In the genomic region with DNA sequence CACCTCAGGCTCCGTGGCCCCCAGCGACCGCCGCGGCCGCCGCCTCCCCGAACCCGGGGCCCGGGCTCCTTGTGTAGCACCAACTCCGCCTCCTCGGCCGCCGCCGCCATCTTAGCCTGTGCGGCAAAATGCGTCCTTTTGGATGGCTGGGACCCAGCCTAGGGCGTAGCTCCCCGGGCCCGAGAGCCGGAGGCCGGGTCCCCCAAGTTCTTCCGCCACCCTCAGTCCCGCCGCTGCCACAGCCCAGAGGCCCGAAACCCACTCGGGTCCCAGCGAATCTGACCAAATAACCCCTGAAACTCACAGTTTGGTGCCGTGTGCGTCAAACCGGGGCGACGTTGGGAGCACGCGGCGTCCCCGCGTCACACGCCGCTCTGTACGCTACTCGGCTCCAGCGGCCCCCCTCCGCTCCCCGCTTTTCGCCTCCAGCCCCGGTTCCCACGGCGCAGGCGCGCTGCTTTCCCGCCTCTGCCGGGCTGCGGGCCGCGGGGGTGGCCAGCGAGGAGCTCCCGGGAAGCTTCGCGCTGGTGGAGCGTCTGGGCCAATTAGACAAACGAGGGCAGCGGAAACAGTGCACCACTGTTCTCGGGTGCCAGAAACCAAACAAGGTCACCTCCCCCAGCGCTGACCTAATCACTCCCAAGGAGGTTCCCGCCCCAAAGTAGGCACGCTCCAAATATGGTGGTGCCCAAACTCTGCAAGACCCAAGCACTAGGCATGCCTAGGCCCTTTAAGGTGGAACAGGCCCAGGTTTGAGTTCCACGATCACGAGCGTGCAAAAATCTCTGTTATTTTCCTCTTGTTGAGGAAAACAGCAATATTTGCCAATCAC, we compare ENCODE assay signal across 1 cellular context.
TF ChIP-seq lines count a peak whose summit lies in the region.

A gene (minus strand): TSS at position 350 of the 832 bp plus-strand sequence. CDS start 39,682 bp downstream, outside the sequence.

TF ChIP-seq in HepG2, 621 proteins besides CTCF, POLR2A, EP300 and RAD21 (continued from another document and continues in another):
- TF ChIP-seq, protein P1, sequence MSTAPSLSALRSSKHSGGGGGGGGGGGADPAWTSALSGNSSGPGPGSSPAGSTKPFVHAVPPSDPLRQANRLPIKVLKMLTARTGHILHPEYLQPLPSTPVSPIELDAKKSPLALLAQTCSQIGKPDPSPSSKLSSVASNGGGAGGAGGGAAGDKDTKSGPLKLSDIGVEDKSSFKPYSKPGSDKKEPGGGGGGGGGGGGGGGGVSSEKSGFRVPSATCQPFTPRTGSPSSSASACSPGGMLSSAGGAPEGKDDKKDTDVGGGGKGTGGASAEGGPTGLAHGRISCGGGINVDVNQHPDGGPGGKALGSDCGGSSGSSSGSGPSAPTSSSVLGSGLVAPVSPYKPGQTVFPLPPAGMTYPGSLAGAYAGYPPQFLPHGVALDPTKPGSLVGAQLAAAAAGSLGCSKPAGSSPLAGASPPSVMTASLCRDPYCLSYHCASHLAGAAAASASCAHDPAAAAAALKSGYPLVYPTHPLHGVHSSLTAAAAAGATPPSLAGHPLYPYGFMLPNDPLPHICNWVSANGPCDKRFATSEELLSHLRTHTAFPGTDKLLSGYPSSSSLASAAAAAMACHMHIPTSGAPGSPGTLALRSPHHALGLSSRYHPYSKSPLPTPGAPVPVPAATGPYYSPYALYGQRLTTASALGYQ (CRISPR knock-in tag; IDR thresholded peaks at IDR 0.05): no peak; the same call in 1 of the 2 replicates
- 0 out of 2 replicates have a peak, but pooled peaks have one; percentile 68 for TF ChIP-seq ZNF44 (CRISPR knock-in tag; IDR thresholded peaks at IDR 0.05)
- TF ChIP-seq ZC3H4 (CRISPR knock-in tag; IDR thresholded peaks at IDR 0.05; ENCODE audit: borderline replicate concordance): no peak
- TF ChIP-seq, protein P2, sequence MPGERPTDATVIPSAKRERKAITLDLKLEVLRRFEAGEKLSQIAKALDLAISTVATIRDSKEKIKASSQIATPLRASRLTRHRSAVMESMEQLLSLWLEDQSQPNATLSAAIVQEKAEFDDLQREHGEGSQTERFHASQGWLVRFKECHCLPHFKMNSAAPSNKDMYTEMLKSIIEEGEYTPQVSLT (CRISPR knock-in tag; IDR thresholded peaks at IDR 0.05; ENCODE audit: borderline replicate concordance, low read depth): no peak
- peak; percentile 92 for TF ChIP-seq REPIN1 (CRISPR knock-in tag; IDR thresholded peaks at IDR 0.05; ENCODE audit: borderline replicate concordance, low read depth)
- TF ChIP-seq, protein P3, sequence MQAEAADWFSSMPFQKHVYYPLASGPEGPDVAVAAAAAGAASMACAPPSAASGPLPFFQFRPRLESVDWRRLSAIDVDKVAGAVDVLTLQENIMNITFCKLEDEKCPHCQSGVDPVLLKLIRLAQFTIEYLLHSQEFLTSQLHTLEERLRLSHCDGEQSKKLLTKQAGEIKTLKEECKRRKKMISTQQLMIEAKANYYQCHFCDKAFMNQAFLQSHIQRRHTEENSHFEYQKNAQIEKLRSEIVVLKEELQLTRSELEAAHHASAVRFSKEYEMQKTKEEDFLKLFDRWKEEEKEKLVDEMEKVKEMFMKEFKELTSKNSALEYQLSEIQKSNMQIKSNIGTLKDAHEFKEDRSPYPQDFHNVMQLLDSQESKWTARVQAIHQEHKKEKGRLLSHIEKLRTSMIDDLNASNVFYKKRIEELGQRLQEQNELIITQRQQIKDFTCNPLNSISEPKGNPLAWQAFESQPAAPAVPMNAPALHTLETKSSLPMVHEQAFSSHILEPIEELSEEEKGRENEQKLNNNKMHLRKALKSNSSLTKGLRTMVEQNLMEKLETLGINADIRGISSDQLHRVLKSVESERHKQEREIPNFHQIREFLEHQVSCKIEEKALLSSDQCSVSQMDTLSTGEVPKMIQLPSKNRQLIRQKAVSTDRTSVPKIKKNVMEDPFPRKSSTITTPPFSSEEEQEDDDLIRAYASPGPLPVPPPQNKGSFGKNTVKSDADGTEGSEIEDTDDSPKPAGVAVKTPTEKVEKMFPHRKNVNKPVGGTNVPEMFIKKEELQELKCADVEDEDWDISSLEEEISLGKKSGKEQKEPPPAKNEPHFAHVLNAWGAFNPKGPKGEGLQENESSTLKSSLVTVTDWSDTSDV (CRISPR knock-in tag; IDR thresholded peaks at IDR 0.05): peak; percentile 72; the same call in 1 of the 2 replicates
- no peak for TF ChIP-seq ZNF484 (CRISPR knock-in tag; IDR thresholded peaks at IDR 0.05; ENCODE audit: borderline replicate concordance, low read depth)
- peak; percentile 87 for TF ChIP-seq TBX2 (CRISPR knock-in tag; IDR thresholded peaks at IDR 0.05; ENCODE audit: borderline replicate concordance)
- no peak for TF ChIP-seq POLR2AphosphoS2 (IDR thresholded peaks at IDR 0.05; ENCODE audit: low read depth, low read length)
- peak; percentile 98 for TF ChIP-seq ZNF274 (CRISPR knock-in tag; IDR thresholded peaks at IDR 0.05)
- TF ChIP-seq EEA1 (CRISPR knock-in tag; IDR thresholded peaks at IDR 0.05; ENCODE audit: borderline replicate concordance): peak; percentile 73; the same call in 1 of the 2 replicates
- TF ChIP-seq AKAP8 (CRISPR knock-in tag; IDR thresholded peaks at IDR 0.05): no peak; the same call in 1 of the 2 replicates
- no peak for TF ChIP-seq ZNF180 (CRISPR knock-in tag; IDR thresholded peaks at IDR 0.05; ENCODE audit: borderline replicate concordance, low read depth)
- no peak for TF ChIP-seq NR3C1 (CRISPR knock-in tag; IDR thresholded peaks at IDR 0.05)
- TF ChIP-seq, protein P4, sequence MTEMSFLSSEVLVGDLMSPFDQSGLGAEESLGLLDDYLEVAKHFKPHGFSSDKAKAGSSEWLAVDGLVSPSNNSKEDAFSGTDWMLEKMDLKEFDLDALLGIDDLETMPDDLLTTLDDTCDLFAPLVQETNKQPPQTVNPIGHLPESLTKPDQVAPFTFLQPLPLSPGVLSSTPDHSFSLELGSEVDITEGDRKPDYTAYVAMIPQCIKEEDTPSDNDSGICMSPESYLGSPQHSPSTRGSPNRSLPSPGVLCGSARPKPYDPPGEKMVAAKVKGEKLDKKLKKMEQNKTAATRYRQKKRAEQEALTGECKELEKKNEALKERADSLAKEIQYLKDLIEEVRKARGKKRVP (CRISPR knock-in tag; IDR thresholded peaks at IDR 0.05): no peak
- peak; percentile 97 for TF ChIP-seq RNF2 (conservative IDR thresholded peaks at IDR 0.05; ENCODE audit: low read depth)
- peak; percentile 56; the same call in 1 of the 2 replicates for TF ChIP-seq ZNF333 (CRISPR knock-in tag; IDR thresholded peaks at IDR 0.05; ENCODE audit: borderline replicate concordance)
- TF ChIP-seq ZFY (CRISPR knock-in tag; IDR thresholded peaks at IDR 0.05): peak; percentile 93
- TF ChIP-seq MED8 (CRISPR knock-in tag; IDR thresholded peaks at IDR 0.05; ENCODE audit: insufficient replicate concordance): no peak
- peak; percentile 92 for TF ChIP-seq AGO2 (optimal IDR thresholded peaks at IDR 0.05; ENCODE audit: low read depth, low read length)
- TF ChIP-seq ZSCAN20 (CRISPR knock-in tag; IDR thresholded peaks at IDR 0.05; ENCODE audit: borderline replicate concordance): peak; percentile 94
- TF ChIP-seq, protein P5, sequence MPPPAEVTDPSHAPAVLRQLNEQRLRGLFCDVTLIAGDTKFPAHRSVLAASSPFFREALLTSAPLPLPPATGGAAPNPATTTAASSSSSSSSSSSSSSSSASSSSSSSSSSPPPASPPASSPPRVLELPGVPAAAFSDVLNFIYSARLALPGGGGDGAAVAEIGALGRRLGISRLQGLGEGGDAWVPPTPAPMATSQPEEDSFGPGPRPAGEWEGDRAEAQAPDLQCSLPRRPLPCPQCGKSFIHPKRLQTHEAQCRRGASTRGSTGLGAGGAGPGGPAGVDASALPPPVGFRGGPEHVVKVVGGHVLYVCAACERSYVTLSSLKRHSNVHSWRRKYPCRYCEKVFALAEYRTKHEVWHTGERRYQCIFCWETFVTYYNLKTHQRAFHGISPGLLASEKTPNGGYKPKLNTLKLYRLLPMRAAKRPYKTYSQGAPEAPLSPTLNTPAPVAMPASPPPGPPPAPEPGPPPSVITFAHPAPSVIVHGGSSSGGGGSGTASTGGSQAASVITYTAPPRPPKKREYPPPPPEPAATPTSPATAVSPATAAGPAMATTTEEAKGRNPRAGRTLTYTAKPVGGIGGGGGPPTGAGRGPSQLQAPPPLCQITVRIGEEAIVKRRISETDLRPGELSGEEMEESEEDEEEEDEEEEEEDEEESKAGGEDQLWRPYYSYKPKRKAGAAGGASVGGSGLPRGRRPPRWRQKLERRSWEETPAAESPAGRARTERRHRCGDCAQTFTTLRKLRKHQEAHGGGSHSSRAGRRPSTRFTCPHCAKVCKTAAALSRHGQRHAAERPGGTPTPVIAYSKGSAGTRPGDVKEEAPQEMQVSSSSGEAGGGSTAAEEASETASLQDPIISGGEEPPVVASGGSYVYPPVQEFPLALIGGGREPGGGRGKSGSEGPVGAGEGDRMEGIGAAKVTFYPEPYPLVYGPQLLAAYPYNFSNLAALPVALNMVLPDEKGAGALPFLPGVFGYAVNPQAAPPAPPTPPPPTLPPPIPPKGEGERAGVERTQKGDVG (CRISPR knock-in tag; IDR thresholded peaks at IDR 0.05; ENCODE audit: borderline replicate concordance): peak; percentile 75; the same call in 1 of the 2 replicates
- no peak for TF ChIP-seq KDM1A (CRISPR knock-in tag; IDR thresholded peaks at IDR 0.05)
- peak; percentile 79; the same call in 1 of the 2 replicates for TF ChIP-seq TOPORS (CRISPR knock-in tag; IDR thresholded peaks at IDR 0.05)
- peak; percentile 91 for TF ChIP-seq KDM5B (CRISPR knock-in tag; IDR thresholded peaks at IDR 0.05; ENCODE audit: borderline replicate concordance)
- peak; percentile 95; the same call in 1 of the 2 replicates for TF ChIP-seq ZNF33A (CRISPR knock-in tag; IDR thresholded peaks at IDR 0.05; ENCODE audit: borderline replicate concordance)
- no peak for TF ChIP-seq ZNF207 (IDR thresholded peaks at IDR 0.05; ENCODE audit: borderline replicate concordance)
- TF ChIP-seq CBX2 (IDR thresholded peaks at IDR 0.05; ENCODE audit: low read depth, low read length): no peak
- no peak for TF ChIP-seq CBX2 (CRISPR knock-in tag; IDR thresholded peaks at IDR 0.05; ENCODE audit: low read depth)
- no peak for TF ChIP-seq ZBTB3 (CRISPR knock-in tag; IDR thresholded peaks at IDR 0.05; ENCODE audit: borderline replicate concordance, low read depth)
- no peak for TF ChIP-seq PCBP2 (optimal IDR thresholded peaks at IDR 0.05; ENCODE audit: low read depth, low read length, poor library complexity, severe bottlenecking)
- TF ChIP-seq, protein P6, sequence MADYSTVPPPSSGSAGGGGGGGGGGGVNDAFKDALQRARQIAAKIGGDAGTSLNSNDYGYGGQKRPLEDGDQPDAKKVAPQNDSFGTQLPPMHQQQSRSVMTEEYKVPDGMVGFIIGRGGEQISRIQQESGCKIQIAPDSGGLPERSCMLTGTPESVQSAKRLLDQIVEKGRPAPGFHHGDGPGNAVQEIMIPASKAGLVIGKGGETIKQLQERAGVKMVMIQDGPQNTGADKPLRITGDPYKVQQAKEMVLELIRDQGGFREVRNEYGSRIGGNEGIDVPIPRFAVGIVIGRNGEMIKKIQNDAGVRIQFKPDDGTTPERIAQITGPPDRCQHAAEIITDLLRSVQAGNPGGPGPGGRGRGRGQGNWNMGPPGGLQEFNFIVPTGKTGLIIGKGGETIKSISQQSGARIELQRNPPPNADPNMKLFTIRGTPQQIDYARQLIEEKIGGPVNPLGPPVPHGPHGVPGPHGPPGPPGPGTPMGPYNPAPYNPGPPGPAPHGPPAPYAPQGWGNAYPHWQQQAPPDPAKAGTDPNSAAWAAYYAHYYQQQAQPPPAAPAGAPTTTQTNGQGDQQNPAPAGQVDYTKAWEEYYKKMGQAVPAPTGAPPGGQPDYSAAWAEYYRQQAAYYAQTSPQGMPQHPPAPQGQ (CRISPR knock-in tag; IDR thresholded peaks at IDR 0.05; ENCODE audit: borderline replicate concordance): no peak
- TF ChIP-seq, protein P7, sequence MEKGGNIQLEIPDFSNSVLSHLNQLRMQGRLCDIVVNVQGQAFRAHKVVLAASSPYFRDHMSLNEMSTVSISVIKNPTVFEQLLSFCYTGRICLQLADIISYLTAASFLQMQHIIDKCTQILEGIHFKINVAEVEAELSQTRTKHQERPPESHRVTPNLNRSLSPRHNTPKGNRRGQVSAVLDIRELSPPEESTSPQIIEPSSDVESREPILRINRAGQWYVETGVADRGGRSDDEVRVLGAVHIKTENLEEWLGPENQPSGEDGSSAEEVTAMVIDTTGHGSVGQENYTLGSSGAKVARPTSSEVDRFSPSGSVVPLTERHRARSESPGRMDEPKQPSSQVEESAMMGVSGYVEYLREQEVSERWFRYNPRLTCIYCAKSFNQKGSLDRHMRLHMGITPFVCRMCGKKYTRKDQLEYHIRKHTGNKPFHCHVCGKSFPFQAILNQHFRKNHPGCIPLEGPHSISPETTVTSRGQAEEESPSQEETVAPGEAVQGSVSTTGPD (CRISPR knock-in tag; IDR thresholded peaks at IDR 0.05): no peak
- TF ChIP-seq PTBP1 (IDR thresholded peaks at IDR 0.05; ENCODE audit: low read depth, low read length, poor library complexity, severe bottlenecking): no peak
- peak; percentile 89 for TF ChIP-seq ZMYM4 (CRISPR knock-in tag; IDR thresholded peaks at IDR 0.05)
- peak; percentile 55; the same call in 1 of the 2 replicates for TF ChIP-seq ZNF552 (CRISPR knock-in tag; IDR thresholded peaks at IDR 0.05; ENCODE audit: borderline replicate concordance)
- TF ChIP-seq, protein P8, sequence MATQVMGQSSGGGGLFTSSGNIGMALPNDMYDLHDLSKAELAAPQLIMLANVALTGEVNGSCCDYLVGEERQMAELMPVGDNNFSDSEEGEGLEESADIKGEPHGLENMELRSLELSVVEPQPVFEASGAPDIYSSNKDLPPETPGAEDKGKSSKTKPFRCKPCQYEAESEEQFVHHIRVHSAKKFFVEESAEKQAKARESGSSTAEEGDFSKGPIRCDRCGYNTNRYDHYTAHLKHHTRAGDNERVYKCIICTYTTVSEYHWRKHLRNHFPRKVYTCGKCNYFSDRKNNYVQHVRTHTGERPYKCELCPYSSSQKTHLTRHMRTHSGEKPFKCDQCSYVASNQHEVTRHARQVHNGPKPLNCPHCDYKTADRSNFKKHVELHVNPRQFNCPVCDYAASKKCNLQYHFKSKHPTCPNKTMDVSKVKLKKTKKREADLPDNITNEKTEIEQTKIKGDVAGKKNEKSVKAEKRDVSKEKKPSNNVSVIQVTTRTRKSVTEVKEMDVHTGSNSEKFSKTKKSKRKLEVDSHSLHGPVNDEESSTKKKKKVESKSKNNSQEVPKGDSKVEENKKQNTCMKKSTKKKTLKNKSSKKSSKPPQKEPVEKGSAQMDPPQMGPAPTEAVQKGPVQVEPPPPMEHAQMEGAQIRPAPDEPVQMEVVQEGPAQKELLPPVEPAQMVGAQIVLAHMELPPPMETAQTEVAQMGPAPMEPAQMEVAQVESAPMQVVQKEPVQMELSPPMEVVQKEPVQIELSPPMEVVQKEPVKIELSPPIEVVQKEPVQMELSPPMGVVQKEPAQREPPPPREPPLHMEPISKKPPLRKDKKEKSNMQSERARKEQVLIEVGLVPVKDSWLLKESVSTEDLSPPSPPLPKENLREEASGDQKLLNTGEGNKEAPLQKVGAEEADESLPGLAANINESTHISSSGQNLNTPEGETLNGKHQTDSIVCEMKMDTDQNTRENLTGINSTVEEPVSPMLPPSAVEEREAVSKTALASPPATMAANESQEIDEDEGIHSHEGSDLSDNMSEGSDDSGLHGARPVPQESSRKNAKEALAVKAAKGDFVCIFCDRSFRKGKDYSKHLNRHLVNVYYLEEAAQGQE (IDR thresholded peaks at IDR 0.05; ENCODE audit: borderline replicate concordance in 1 of 2, low read depth in 1 of 2, low read length in 2 of 2): no peak
- TF ChIP-seq ATF7 (IDR thresholded peaks at IDR 0.05): no peak
- TF ChIP-seq ATF7 (CRISPR knock-in tag; IDR thresholded peaks at IDR 0.05): peak; percentile 65; the same call in 1 of the 2 replicates
